Comparison of ENCODE assay signal across 1 cellular context in genomic region chr7:10706875-10707493, GRCh38.
TF ChIP-seq lines count a peak whose summit lies in the region.

No MANE protein-coding gene starts in this region.

TF ChIP-seq in WTC11, 78 proteins besides CTCF, POLR2A, EP300 and RAD21 (continued from another document):
- TF ChIP-seq STAT6 (CRISPR knock-in tag; conservative IDR thresholded peaks at IDR 0.05; ENCODE audit: low read depth) = no peak
- no peak for TF ChIP-seq RORB (CRISPR knock-in tag; IDR thresholded peaks at IDR 0.05)
